In genomic region chr13:41458187-41458938, GRCh38 we compare ENCODE assay signal across 1 cellular context.
TF ChIP-seq lines count a peak whose summit lies in the region.

No MANE protein-coding gene starts in this region.

TF ChIP-seq in GM23338, 12 proteins besides CTCF, POLR2A, EP300 and RAD21:
- no peak for TF ChIP-seq ZNF462 (CRISPR knock-in tag; IDR thresholded peaks at IDR 0.05)
- peak; percentile 59 for TF ChIP-seq EZH2 (IDR thresholded peaks at IDR 0.05; ENCODE audit: low read depth, unreplicated experiment)
- no peak for TF ChIP-seq ETS1 (IDR thresholded peaks at IDR 0.05)
- TF ChIP-seq REST (IDR thresholded peaks at IDR 0.05; ENCODE audit: unreplicated experiment) = no peak
- TF ChIP-seq POLR2AphosphoS5 (IDR thresholded peaks at IDR 0.05; ENCODE audit: low read depth) = no peak
- TF ChIP-seq ZNF114 (CRISPR knock-in tag; IDR thresholded peaks at IDR 0.05) = no peak
- no peak for TF ChIP-seq ZNF331 (CRISPR knock-in tag; IDR thresholded peaks at IDR 0.05; ENCODE audit: low read depth)
- no peak for TF ChIP-seq STAT1 (IDR thresholded peaks at IDR 0.05; ENCODE audit: unreplicated experiment)
- no peak for TF ChIP-seq NANOG (IDR thresholded peaks at IDR 0.05; ENCODE audit: borderline replicate concordance)
- peak; percentile 44 for TF ChIP-seq EZH2phosphoT487 (IDR thresholded peaks at IDR 0.05; ENCODE audit: unreplicated experiment)
- no peak for TF ChIP-seq CREB1 (CRISPR knock-in tag; IDR thresholded peaks at IDR 0.05; ENCODE audit: low read depth)
- no peak for TF ChIP-seq JUNB (IDR thresholded peaks at IDR 0.05; ENCODE audit: unreplicated experiment)
